In the genomic region with DNA sequence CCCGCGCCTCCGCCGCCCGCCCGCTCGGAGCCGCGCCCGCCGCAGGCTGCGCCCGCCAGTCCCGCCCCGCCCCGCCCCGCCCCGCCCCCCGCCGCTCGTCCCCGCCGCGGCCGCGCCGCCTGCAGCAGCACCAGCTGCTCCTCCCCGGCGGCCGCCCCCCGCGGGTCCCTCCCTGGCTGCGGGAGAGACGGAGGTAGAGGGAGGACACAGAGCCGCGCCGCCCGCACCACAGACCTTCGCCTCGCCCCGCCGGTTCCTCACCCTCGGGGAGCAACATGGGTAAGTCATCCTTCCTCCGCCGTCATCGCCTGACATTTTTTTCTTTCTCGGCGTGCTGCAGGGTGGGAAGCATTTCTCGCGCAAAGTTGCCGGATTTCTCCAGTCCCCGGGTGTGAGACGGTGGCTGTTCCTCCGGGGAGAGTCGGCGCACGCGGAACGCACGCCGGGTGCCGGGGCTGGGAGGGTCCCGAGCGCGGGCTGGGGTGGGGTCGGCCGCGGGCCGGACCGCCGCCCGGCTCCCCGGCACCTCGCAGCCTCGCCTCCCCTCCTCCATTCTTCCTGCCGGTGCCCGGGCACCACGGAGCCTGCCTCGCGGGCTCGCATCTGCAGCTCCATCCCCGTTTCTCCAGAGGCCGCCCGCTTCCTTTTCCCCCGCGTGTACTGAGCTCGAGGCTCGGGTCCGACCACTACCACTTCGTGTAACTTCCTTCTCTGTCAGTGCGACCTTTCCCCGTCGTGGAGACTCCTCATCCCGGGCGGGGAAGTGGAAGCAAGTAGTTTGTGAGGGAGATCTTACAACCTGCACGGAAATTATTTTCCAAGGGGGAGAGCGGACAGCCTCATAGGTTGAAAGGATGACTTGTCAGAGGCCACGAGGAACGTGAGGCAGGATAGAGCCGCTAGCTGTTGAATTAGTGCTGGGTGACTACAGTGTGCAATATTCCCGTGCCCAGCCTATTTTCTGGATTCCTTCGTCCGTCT, we compare ENCODE assay signal across 1 cellular context.
TF ChIP-seq lines count a peak whose summit lies in the region.

A gene with protein sequence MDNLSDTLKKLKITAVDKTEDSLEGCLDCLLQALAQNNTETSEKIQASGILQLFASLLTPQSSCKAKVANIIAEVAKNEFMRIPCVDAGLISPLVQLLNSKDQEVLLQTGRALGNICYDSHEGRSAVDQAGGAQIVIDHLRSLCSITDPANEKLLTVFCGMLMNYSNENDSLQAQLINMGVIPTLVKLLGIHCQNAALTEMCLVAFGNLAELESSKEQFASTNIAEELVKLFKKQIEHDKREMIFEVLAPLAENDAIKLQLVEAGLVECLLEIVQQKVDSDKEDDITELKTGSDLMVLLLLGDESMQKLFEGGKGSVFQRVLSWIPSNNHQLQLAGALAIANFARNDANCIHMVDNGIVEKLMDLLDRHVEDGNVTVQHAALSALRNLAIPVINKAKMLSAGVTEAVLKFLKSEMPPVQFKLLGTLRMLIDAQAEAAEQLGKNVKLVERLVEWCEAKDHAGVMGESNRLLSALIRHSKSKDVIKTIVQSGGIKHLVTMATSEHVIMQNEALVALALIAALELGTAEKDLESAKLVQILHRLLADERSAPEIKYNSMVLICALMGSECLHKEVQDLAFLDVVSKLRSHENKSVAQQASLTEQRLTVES (plus strand): TSS at position 94 of the 981 bp plus-strand sequence. CDS start 182 bp downstream, at position 276.

TF ChIP-seq in IMR-90, 13 proteins besides CTCF, POLR2A, EP300 and RAD21:
- TF ChIP-seq MXI1 (IDR thresholded peaks at IDR 0.05; ENCODE audit: borderline replicate concordance, low read depth, low read length) (peak; percentile 89), MAZ (IDR thresholded peaks at IDR 0.05; ENCODE audit: borderline replicate concordance, low read depth, low read length) (no peak; the same call in 1 of the 2 replicates), RCOR1 (IDR thresholded peaks at IDR 0.05; ENCODE audit: insufficient replicate concordance, low read length) (no peak), FOS (IDR thresholded peaks at IDR 0.05; ENCODE audit: low read depth, low read length) (no peak), BHLHE40 (IDR thresholded peaks at IDR 0.05; ENCODE audit: low read depth, low read length) (peak; percentile 84)
